Comparison of ENCODE assay signal across 1 cellular context in the genomic region with DNA sequence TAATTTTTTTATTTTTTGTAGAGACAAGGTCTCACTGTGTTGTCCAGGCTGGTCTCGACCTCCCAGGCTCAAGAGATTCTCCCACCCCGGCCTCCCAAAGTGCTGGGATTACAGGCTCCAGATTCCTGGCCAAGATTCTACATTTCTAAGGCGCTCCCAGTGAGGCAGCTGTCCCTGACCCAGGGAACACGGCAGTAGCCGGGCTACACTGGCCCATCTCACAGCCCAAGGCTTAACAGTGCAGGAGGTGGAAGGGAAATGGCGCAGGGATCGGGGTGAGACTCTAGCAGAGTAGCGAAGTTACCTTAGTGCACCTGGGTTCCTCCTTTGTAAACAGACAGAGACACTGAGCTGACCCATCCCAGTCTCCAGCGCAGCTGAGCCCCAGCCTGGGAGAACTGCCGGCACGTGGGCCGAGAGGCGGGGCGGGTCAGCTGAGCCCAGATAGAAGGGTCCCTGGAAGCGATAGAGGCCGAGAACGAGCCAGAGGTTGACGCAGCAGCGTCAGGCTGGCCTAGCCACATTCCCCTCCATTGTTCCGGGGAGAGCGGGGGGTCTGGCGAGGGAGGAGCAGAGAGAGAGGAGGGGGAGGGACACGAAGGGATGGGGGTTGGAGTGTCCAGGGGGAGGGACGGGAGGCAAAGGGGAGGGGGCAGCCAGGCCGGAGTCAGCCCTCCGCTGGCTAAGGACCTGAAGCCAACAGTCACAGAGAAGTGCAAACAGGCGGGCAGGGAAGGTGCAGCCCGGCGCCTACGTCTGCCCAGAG.
TF ChIP-seq lines count a peak whose summit lies in the region.

No MANE protein-coding gene starts in this region.

TF ChIP-seq in endothelial cell of umbilical vein, 7 proteins besides CTCF, POLR2A, EP300 and RAD21:
- no peak for TF ChIP-seq GATA2 (IDR thresholded peaks at IDR 0.05; ENCODE audit: insufficient read depth, insufficient read length, low read depth, low read length)
- no peak for TF ChIP-seq MYC (IDR thresholded peaks at IDR 0.05; ENCODE audit: low read depth, low read length)
- TF ChIP-seq POLR2AphosphoS5 (IDR thresholded peaks at IDR 0.05; ENCODE audit: insufficient read depth, low read depth, low read length), result no peak
- TF ChIP-seq, protein P1, sequence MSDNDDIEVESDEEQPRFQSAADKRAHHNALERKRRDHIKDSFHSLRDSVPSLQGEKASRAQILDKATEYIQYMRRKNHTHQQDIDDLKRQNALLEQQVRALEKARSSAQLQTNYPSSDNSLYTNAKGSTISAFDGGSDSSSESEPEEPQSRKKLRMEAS (IDR thresholded peaks at IDR 0.05; ENCODE audit: insufficient read depth, insufficient read length), result no peak
